In the genomic region with DNA sequence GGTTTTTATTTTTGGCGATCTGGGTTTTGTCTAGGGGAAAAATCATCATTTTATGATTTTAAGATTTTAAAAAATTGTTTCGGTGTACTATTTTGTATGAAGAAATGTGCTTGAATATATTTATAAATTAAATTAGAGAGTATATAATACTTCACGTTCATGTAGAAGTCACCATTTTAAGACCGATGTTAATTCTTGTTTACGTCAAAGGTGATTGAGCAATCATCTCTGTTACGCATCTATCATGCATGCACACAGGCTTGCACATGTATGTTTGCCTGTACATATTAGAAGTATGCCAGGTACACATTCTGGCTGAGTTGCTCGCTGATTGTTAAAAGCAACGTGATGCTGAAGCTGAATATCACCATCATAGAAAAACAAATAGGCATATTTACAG, we compare ENCODE assay signal across 22 cellular contexts.
"Had no signal": no experiment of that assay in that cellular context is flagged by ENCODE, and none has a peak within 500 bp of the region (broad histone marks: within the 10 kb centered on the region; RNA-seq: fewer than 3 reads in every experiment).

No MANE protein-coding gene starts in this region.

- H3K9me3 Mint-ChIP-seq: IgD-negative memory B cell had no signal

- H3K9me3 ChIP-seq: SJSA1 had no signal

- H3K4me3 Mint-ChIP-seq: IgD-negative memory B cell had no signal

- H3K27ac Mint-ChIP-seq: IgD-negative memory B cell had no signal

- H3K27me3 Mint-ChIP-seq: IgD-negative memory B cell had no signal

- FAIRE-seq: RCC 7860 had no signal

- DNase-seq: KBM-7, MG63, NCI-H1092, NCI-H1105 treated with DMSO at 0.1 percent for 48 hours, NCI-H1417 treated with DMSO at 0.1 percent for 48 hours, NCI-H146, NCI-H187, NCI-H2029, NCI-H2081 treated with DMSO at 0.1 percent for 48 hours, NCI-H2171, NCI-H226, NCI-H446, NCI-H510A, NCI-H524 treated with DMSO at 0.1 percent for 48 hours, NCI-H69, NCI-H774, Right ventricle myocardium superior, RPMI8226, SIG-M5 had no signal
